Comparison of ENCODE assay signal across 13 cellular contexts in genomic region chr19:1280588-1281269, GRCh38. TPM values are rescaled to one million over a fixed set of nuclear protein-coding genes. Genes with fewer than 3 reads are reported as not detected.
"Had no signal": no experiment of that assay in that cellular context is flagged by ENCODE, and none has a peak within 500 bp of the region (broad histone marks: within the 10 kb centered on the region; RNA-seq: fewer than 3 reads in every experiment).

No MANE protein-coding gene starts in this region.

- H3K9me3 Mint-ChIP-seq: activated naive CD4-positive, alpha-beta T cell treated with anti-CD3 and anti-CD28 coated beads for 36 hours; activated T-helper 2 cell treated with anti-CD3 and anti-CD28 coated beads, Interferon-gamma antibody, Interleukin-2, Interleukin-4, amounts not matched to agents 10 μg/mL and 5 μg/mL and 100 μg/mL, durations not matched to agents 14 hours and 24 hours and 36 hours; stimulated activated memory B cell treated with anti-CD40 and anti-IgM and Interleukin-4, amounts not matched to agents 10 μg/mL and 1 μg/mL and 100 μg/mL, for 72 hours had no signal

- H3K27ac Mint-ChIP-seq: activated naive CD4-positive, alpha-beta T cell treated with anti-CD3 and anti-CD28 coated beads for 36 hours; activated T-helper 2 cell treated with anti-CD3 and anti-CD28 coated beads, Interferon-gamma antibody, Interleukin-2, Interleukin-4, amounts not matched to agents 10 μg/mL and 5 μg/mL and 100 μg/mL, durations not matched to agents 14 hours and 24 hours and 36 hours; stimulated activated memory B cell treated with anti-CD40 and anti-IgM and Interleukin-4, amounts not matched to agents 10 μg/mL and 1 μg/mL and 100 μg/mL, for 72 hours had no signal

- H3K27ac ChIP-seq: ascending aorta, heart right ventricle, neutrophil had no signal

- H3K4me3 ChIP-seq: ascending aorta, gastrocnemius medialis, heart right ventricle had no signal

- H3K4me3 Mint-ChIP-seq: activated naive CD4-positive, alpha-beta T cell treated with anti-CD3 and anti-CD28 coated beads for 36 hours; stimulated activated memory B cell treated with anti-CD40 and anti-IgM and Interleukin-4, amounts not matched to agents 10 μg/mL and 1 μg/mL and 100 μg/mL, for 72 hours had no signal

- H3K9me3 ChIP-seq: ascending aorta, gastrocnemius medialis, heart right ventricle, neutrophil had no signal

- DNase-seq: activated CD4-positive, CD25-positive, alpha-beta regulatory T cell treated with anti-CD3 and anti-CD28 coated beads, Interleukin-2, amount 50 U/mL, for 72 hours; activated naive CD4-positive, alpha-beta T cell treated with anti-CD3 and anti-CD28 coated beads for 36 hours; gastrocnemius medialis; midbrain; stimulated activated CD4-positive, alpha-beta T cell treated with anti-CD3 and anti-CD28 coated beads, Interleukin-2, amount 100 ng/mL, for 48 hours; T1000 had no signal

- ATAC-seq: gastrocnemius medialis; heart right ventricle; stimulated activated memory B cell treated with anti-CD40 and anti-IgM and Interleukin-4, amounts not matched to agents 10 μg/mL and 1 μg/mL and 100 μg/mL, for 72 hours had no signal

RNA-seq across cellular contexts. Expression of gene EFNA2, which starts 4.9 kb away (rescaled TPM):
- total RNA-seq: activated naive CD4-positive, alpha-beta T cell treated with anti-CD3 and anti-CD28 coated beads for 36 hours; activated T-helper 2 cell treated with anti-CD3 and anti-CD28 coated beads, Interferon-gamma antibody, Interleukin-2, Interleukin-4, amounts not matched to agents 10 μg/mL and 5 μg/mL and 100 μg/mL, durations not matched to agents 14 hours and 24 hours and 36 hours; ascending aorta; gastrocnemius medialis; lung microvascular endothelial cell; myocyte had no signal
